ENCODE assay signal across 8 cellular contexts in the genomic region with DNA sequence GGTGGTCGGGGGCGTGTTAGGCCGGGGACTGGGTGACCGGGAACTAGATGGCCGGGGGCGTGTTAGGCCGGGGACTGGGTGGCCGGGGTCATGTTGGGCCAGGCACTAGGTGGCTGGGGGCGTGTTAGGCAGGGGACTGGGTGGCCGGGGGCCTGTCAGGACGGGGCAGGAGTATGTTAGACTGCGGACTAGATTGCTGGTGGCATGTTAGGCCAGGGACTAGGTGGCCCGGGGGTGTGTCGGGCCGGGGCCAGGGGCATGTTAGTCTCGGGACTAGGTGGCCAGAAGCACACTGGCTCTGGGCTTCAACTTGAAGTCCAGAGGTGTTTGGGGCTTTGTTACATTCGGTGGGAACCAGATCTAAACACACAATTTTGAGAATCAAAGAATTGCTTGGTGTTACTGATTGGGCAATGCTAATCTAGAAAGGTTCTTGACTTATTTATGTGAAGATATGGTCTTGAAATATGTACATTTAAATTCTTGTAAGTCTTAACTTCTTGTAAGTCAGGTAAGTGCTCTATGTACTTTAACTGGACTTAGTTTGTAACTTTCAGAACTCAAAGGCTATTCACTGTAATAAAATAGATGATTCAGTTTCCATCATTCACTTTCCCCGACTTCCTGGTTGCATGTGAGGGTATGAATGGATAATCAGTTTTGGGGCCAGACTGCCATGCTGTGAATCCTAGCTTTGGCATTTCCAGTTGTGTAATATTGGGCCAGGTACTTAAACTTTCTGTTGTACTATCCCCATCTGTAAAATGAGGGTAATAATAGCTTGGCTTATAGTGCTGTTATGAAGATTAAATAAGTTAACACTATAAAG. TPM values are rescaled to one million over a fixed set of nuclear protein-coding genes. Genes with fewer than 3 reads are reported as not detected.
DNase-seq lines count a peak whose midpoint lies in the region; ATAC-seq and TF ChIP-seq lines count a peak whose summit lies in the region.

No MANE protein-coding gene starts in this region.

- 16 to 69% methylated on average over 2 to 8 of the region's 18 CpGs for WGBS in gastroesophageal sphincter (ENCODE audit: low coverage in 1 of 2), 2 donors
- 9 to 11% (median 9%) methylated on average over 18 of the region's 18 CpGs for WGBS in psoas muscle, 3 donors

- POLR2A ChIA-PET in HCT116 (lab: Charles Lee), result no interaction called here

- peak overlapping the region; percentile 83 for H3K4me2 ChIP-seq in HCT116 (ENCODE audit: low read length)

- ATAC-seq in HCT116 (no peak; the same call in 1 of the 2 replicates), gastroesophageal sphincter (no peak), psoas muscle (peak; percentile 2 to 13 (median 6)), GM19328 (IDR thresholded peaks at IDR 0.05; ENCODE audit: unreplicated experiment) (no peak)

- TF ChIP-seq CTCF in BE2C (IDR thresholded peaks at IDR 0.05; ENCODE audit: low read depth, low read length) (no peak), HCT116 (IDR thresholded peaks at IDR 0.05 in 2 of 3, conservative IDR thresholded peaks at IDR 0.05 in 1 of 3; ENCODE audit: borderline replicate concordance in 1 of 3, insufficient read depth in 1 of 3, low read depth in 2 of 3, low read length in 2 of 3) (no peak), gastroesophageal sphincter (IDR thresholded peaks at IDR 0.05) (no peak), psoas muscle (IDR thresholded peaks at IDR 0.05) (no peak)

- H3K27me3 ChIP-seq in BE2C (no peaks in the 10 kb centered on the region), HCT116 (ENCODE audit: insufficient read depth, low read length) (no peaks in the 10 kb centered on the region), gastroesophageal sphincter (no peaks in the 10 kb centered on the region), psoas muscle (ENCODE audit: insufficient read depth in 3 of 3, low read length in 2 of 3) (no peaks in the 10 kb centered on the region)

- CTCF ChIA-PET in HCT116 (lab: Charles Lee), result no interaction called here

- no peak for TF ChIP-seq POLR2A in HCT116 (IDR thresholded peaks at IDR 0.05; ENCODE audit: borderline replicate concordance, extremely low read depth, insufficient read depth, insufficient read length)
- no peak for TF ChIP-seq POLR2A in gastroesophageal sphincter (IDR thresholded peaks at IDR 0.05)

- H3K9ac ChIP-seq in HCT116 (ENCODE audit: low read length), result peak overlapping the region; percentile 66

- no peak for TF ChIP-seq RAD21 in HCT116 (IDR thresholded peaks at IDR 0.05; ENCODE audit: low read depth)

- no peak for DNase-seq in BE2C
- DNase-seq in HCT116 (ENCODE audit: low read depth, low spot score), result no peak
- peak; percentile 48 for DNase-seq in UCSD-AML1 (lab: John Stamatoyannopoulos, UW; ENCODE audit: unreplicated experiment)
- no peak for DNase-seq in psoas muscle
- no peak for DNase-seq in Kasumi-1 (lab: John Stamatoyannopoulos, UW)
- no peak for DNase-seq in NCI-H526 (lab: John Stamatoyannopoulos, UW)

- no peaks in the 10 kb centered on the region for H3K9me3 ChIP-seq in BE2C
- no peaks in the 10 kb centered on the region for H3K9me3 ChIP-seq in HCT116 (ENCODE audit: control insufficient read depth in 1 of 2, insufficient read depth in 1 of 2, low read depth in 1 of 2, low read length in 2 of 2)
- H3K9me3 ChIP-seq in gastroesophageal sphincter, result no peaks in the 10 kb centered on the region
- no peaks in the 10 kb centered on the region for H3K9me3 ChIP-seq in psoas muscle

- RAD21 ChIA-PET in HCT116 (lab: Charles Lee; ENCODE audit: low non-redundant PET in 1 of 2, low total read pairs in 2 of 2, uncharacterized antibody in 2 of 2, unreplicated experiment in 2 of 2), result no interaction called here

- H3K4me3 ChIP-seq in BE2C (ENCODE audit: low read depth, low read length) (peak overlapping the region; percentile 69), HCT116 (replicated peaks in 1 of 2; ENCODE audit: low read depth in 1 of 2, low read length in 2 of 2) (peak overlapping the region; percentile 81 to 89), gastroesophageal sphincter (peak overlapping the region; percentile 89 to 90), psoas muscle (peak overlapping the region; percentile 95)

- no peak for TF ChIP-seq EP300 in gastroesophageal sphincter (IDR thresholded peaks at IDR 0.05)

- intact Hi-C loops in HCT116 (cut with micrococcal nuclease), result no loop called here
- intact Hi-C loops in psoas muscle (cut with DNase I), result loop anchor here in 1 of 2 donors (5.0 to 10.0 kb wide), 2 partner anchors 36 to 518 kb away; no protein-coding TSS in a partner anchor

- 0 out of 2 replicates have a peak, but pooled peaks cover 5% of the 10 kb centered on the region for H4K20me1 ChIP-seq in HCT116 (ENCODE audit: insufficient read depth)

- no peaks in the 10 kb centered on the region for H3K4me1 ChIP-seq in BE2C
- peaks cover 3 to 19% of the 10 kb centered on the region in 2 experiments; a peak in 2 of 4 replicates for H3K4me1 ChIP-seq in HCT116 (ENCODE audit: control insufficient read depth in 1 of 2, insufficient read depth in 2 of 2, low read length in 2 of 2)
- H3K4me1 ChIP-seq in gastroesophageal sphincter, result peaks cover 0 to 42% (median 7%) of the 10 kb centered on the region in 3 donors
- peaks cover 28% of the 10 kb centered on the region for H3K4me1 ChIP-seq in psoas muscle

- H3K27ac ChIP-seq in HCT116 (ENCODE audit: low read depth, low read length), result peak overlapping the region; percentile 64; the same call in 1 of the 2 replicates
- H3K27ac ChIP-seq in gastroesophageal sphincter, result peak overlapping the region in 2 of 4 donors; percentile 86 to 89
- no peak overlapping the region for H3K27ac ChIP-seq in psoas muscle

- H3K36me3 ChIP-seq in BE2C (no peaks in the 10 kb centered on the region), HCT116 (ENCODE audit: control insufficient read depth in 1 of 2, insufficient read depth in 2 of 2, low read length in 2 of 2) (no peaks in the 10 kb centered on the region), gastroesophageal sphincter (peaks cover 0 to 9% of the 10 kb centered on the region in 2 donors), psoas muscle (ENCODE audit: insufficient read depth in 1 of 2, low read depth in 1 of 2) (no peaks in the 10 kb centered on the region)

- H2AFZ ChIP-seq in HCT116 (ENCODE audit: low read depth, low read length, poor library complexity, severe bottlenecking), result no peak overlapping the region

- peaks cover 24% of the 10 kb centered on the region for H3K79me2 ChIP-seq in HCT116 (ENCODE audit: insufficient read depth, low read length)

- no peaks in the 10 kb centered on the region for H3K9me2 ChIP-seq in HCT116 (ENCODE audit: insufficient read depth)

- no TSS peak for BruUV-seq in HCT116 (replicated peaks; lab: Mats Ljungman, UMichigan)

TF ChIP-seq in HCT116, 20 proteins besides CTCF, POLR2A, EP300 and RAD21:
- TF ChIP-seq ZNF274 (IDR thresholded peaks at IDR 0.05; ENCODE audit: low read depth, low read length) (no peak), FOSL1 (IDR thresholded peaks at IDR 0.05; ENCODE audit: low read depth) (no peak)

RNA-seq across cellular contexts. Expression of a gene that starts 1.1 kb away (rescaled TPM):
- polyA plus RNA-seq in BE2C (2012; ENCODE audit: insufficient read depth, insufficient read length, low read depth), result 19.8 TPM
- 42.8 TPM for total RNA-seq in HCT116 (2021; ENCODE audit: unreplicated experiment)
- 29.5 and 33.8 TPM in 2 replicates for polyA plus RNA-seq in HCT116 (2012)
- 10 to 100 TPM; 63.9 to 66.6 (median 65.9) TPM for total RNA-seq in gastroesophageal sphincter
- 10 to 100 TPM; 21.4 to 23.5 (median 21.6) TPM for total RNA-seq in psoas muscle
- 10 to 100 TPM; 11.0 to 15.1 (median 13.1) TPM for polyA plus RNA-seq in psoas muscle

RNA-seq across cellular contexts. Expression of a gene that starts 30.5 kb away (rescaled TPM):
- not detected for polyA plus RNA-seq in BE2C (2012; ENCODE audit: insufficient read depth, insufficient read length, low read depth)
- total RNA-seq in HCT116 (2021; ENCODE audit: unreplicated experiment) (13.2 TPM), gastroesophageal sphincter (10 to 100 TPM in 3 of 4 donors, 1 to 10 TPM in 1; 4.5 to 26.3 (median 17.3) TPM), psoas muscle (1 to 10 TPM; 3.5 to 7.1 (median 3.8) TPM)
- 5.7 and 7.8 TPM in 2 replicates for polyA plus RNA-seq in HCT116 (2012)
- polyA plus RNA-seq in psoas muscle, result 1 to 10 TPM; 1.5 to 5.9 (median 1.8) TPM

RNA-seq across cellular contexts. Expression of a gene that starts 48.8 kb away (rescaled TPM):
- polyA plus RNA-seq in BE2C (2012; ENCODE audit: insufficient read depth, insufficient read length, low read depth), result not detected
- total RNA-seq in HCT116 (2021; ENCODE audit: unreplicated experiment) (not detected), gastroesophageal sphincter (not detected), psoas muscle (not detected)
- 0.05 and 0.14 TPM in 2 replicates for polyA plus RNA-seq in HCT116 (2012)
- under 1 TPM in 1 of 3 donors, not detected in 2; 0.01 TPM for polyA plus RNA-seq in psoas muscle

Comparison
In these comparisons a context has a peak if more than half of its experiments do, and no peak if none do; other contexts are left out.
1. ATAC-seq: peak in psoas muscle (4 of 4); none in HCT116 (single experiment), gastroesophageal sphincter (single experiment) and GM19328 (single experiment).
2. Peak in every context shown above with its lines, with median percentiles within 50 percentile points of each other: H3K4me3 ChIP-seq.